ENCODE assay signal across 8 cellular contexts in the genomic region with DNA sequence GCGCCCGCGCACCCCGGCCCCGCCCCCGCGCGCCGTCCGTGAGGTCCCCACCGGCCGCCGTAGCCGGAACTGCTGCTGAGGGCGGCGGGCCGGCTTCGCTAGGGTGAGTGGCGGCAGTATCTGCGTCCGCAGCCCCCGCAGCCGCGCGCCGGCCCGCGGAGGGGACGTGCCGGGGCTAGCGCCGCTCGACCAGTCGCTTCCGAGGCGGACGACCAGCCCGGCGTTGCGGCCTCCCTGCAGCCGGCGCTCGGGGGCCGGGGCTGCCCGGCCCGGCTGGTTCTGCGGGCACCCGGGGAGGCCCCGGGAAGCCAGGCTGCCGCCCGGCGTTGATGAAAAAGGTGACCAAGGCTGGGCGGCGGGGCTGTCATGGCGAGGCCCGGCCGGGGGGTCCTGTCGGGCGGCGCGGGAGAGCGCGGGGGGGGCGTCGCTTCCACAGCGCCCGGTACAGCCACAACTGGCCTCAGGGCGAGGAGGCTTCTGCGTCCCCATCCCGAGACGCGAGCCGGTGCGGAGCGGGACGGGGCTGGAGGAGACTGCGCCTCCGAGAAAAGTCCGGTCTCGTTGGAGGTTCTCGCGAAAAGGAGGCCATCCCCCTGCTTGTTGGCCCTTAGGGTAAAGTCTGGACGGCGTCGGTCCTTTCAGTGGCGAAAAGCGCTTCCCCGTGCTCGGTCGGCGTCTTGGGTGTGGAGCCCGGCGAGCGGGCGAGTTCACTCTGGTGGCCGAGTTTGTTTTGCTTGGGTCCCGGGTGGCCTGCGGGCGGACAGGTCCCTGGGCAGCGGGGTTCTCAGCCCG. TPM values are rescaled to one million over a fixed set of nuclear protein-coding genes. Genes with fewer than 3 reads are reported as not detected.
DNase-seq lines count a peak whose midpoint lies in the region; ATAC-seq and TF ChIP-seq lines count a peak whose summit lies in the region.

A gene with protein sequence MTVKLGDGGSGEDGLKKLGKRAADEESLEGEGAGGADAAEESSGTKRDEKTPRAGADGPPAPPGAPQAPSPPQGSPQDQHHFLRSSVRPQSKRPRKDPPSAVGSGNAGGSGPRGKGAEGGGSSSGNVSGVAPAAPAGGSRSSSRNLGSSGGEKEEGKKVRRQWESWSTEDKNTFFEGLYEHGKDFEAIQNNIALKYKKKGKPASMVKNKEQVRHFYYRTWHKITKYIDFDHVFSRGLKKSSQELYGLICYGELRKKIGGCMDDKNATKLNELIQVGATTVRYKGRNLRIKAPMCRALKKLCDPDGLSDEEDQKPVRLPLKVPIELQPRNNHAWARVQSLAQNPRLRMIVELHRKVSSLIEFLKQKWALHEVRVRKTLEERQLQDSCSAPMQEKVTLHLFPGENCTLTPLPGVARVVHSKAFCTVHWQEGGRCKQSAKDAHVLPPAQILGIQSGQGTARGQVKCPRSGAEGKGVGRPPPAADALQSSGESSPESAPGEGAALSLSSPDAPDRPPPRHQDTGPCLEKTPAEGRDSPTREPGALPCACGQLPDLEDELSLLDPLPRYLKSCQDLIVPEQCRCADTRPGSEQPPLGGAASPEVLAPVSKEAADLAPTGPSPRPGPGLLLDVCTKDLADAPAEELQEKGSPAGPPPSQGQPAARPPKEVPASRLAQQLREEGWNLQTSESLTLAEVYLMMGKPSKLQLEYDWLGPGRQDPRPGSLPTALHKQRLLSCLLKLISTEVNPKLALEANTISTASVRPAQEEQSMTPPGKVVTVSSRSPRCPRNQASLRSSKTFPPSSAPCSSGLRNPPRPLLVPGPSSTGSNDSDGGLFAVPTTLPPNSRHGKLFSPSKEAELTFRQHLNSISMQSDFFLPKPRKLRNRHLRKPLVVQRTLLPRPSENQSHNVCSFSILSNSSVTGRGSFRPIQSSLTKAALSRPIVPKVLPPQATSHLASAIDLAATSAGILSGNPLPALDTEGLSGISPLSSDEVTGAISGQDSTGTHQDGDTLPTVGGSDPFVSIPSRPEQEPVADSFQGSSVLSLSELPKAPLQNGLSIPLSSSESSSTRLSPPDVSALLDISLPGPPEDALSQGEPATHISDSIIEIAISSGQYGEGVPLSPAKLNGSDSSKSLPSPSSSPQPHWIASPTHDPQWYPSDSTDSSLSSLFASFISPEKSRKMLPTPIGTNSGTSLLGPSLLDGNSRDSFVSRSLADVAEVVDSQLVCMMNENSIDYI (N-terminal part only) (plus strand): TSS at position 41 of the 792 bp plus-strand sequence. CDS start 2,280 bp downstream, outside the sequence.

- peaks cover 12% of the 10 kb centered on the region for H3K36me3 Mint-ChIP-seq in WTC11

- H3K27me3 Mint-ChIP-seq in WTC11 (ENCODE audit: low read depth), result peaks cover 23% of the 10 kb centered on the region

- H3K36me3 ChIP-seq in fibroblast of lung (ENCODE audit: control insufficient read depth, insufficient read depth, low read length), result no peaks in the 10 kb centered on the region
- peaks cover 15% of the 10 kb centered on the region for H3K36me3 ChIP-seq in neuron (ENCODE audit: insufficient read depth, low read length)

- peak within 1 kb of the TSS; percentile 87 for H3K27ac ChIP-seq in fibroblast of lung (ENCODE audit: insufficient read depth, low read length)

- H3K4me3 ChIP-seq in fibroblast of lung (replicated peaks in 1 of 4; ENCODE audit: control extremely low read depth in 1 of 4, insufficient read depth in 1 of 4, low read depth in 3 of 4, low read length in 4 of 4), result peak within 1 kb of the TSS; percentile 80 to 91 (median 84)
- peak within 1 kb of the TSS; percentile 89 for H3K4me3 ChIP-seq in neuron (ENCODE audit: low read length)

- H3K4me1 ChIP-seq in fibroblast of lung (ENCODE audit: control insufficient read depth, extremely low read depth, insufficient read depth, low read length) (peaks cover 2% of the 10 kb centered on the region), neuron (ENCODE audit: insufficient read depth, low read length) (peaks cover 29% of the 10 kb centered on the region)

- peak; percentile 8 for ATAC-seq in HG03280 (IDR thresholded peaks at IDR 0.05; ENCODE audit: unreplicated experiment)
- ATAC-seq in WTC11, result no peak
- no peak for ATAC-seq in GM19397 (IDR thresholded peaks at IDR 0.05; ENCODE audit: unreplicated experiment)

- no peaks in the 10 kb centered on the region for H3K27me3 ChIP-seq in fibroblast of lung (ENCODE audit: control insufficient read depth, insufficient read depth, low read length)
- no peaks in the 10 kb centered on the region for H3K27me3 ChIP-seq in neuron (ENCODE audit: insufficient read depth, low read length)

- H2AFZ ChIP-seq in fibroblast of lung (ENCODE audit: low read length) (peak within 1 kb of the TSS; percentile 91), neuron (ENCODE audit: low read depth, low read length) (peak within 1 kb of the TSS; percentile 52)

- H3K9me3 ChIP-seq in fibroblast of lung (ENCODE audit: control insufficient read depth, insufficient read depth, low read depth, low read length) (no peaks in the 10 kb centered on the region), neuron (ENCODE audit: low read length) (no peaks in the 10 kb centered on the region)

- peaks cover 27% of the 10 kb centered on the region for H3K4me1 Mint-ChIP-seq in WTC11

- H3K4me3 Mint-ChIP-seq in WTC11, result peak within 1 kb of the TSS; percentile 91

- TF ChIP-seq CTCF in WTC11 (IDR thresholded peaks at IDR 0.05) (no peak), fibroblast of lung (conservative IDR thresholded peaks at IDR 0.05 in 1 of 2, IDR thresholded peaks at IDR 0.05 in 1 of 2; ENCODE audit: low read depth in 1 of 2, low read length in 2 of 2) (no peak)

- DNase-seq in NCI-H146 (lab: John Stamatoyannopoulos, UW) (peak; percentile 41), NCI-H146 treated with DMSO at 0.1 percent for 48 hours (lab: John Stamatoyannopoulos, UW; ENCODE audit: unreplicated experiment) (no peak), WTC11 (ENCODE audit: low spot score) (peak; percentile 22), fibroblast of lung (ENCODE audit: low read depth in 2 of 2) (peak in 1 of 2 donors; percentile 17), middle frontal gyrus (ENCODE audit: extremely low spot score, low spot score) (no peak)

- peak within 1 kb of the TSS; percentile 100 for H3K4me2 ChIP-seq in fibroblast of lung (ENCODE audit: extremely low read depth, insufficient read depth, low read length)

- peaks cover 3% of the 10 kb centered on the region; the same call in 1 of the 2 replicates for H3K9me3 Mint-ChIP-seq in WTC11

- peaks cover 42% of the 10 kb centered on the region for H3K79me2 ChIP-seq in fibroblast of lung (ENCODE audit: control insufficient read depth, insufficient read depth, low read length)

- H4K20me1 ChIP-seq in fibroblast of lung (ENCODE audit: control insufficient read depth, extremely low read depth, insufficient read depth, low read length), result no peaks in the 10 kb centered on the region

- POLR2A ChIA-PET in WTC11 (lab: Charles Lee), result no interaction called here

- H3K9ac ChIP-seq in fibroblast of lung (ENCODE audit: insufficient read depth, low read length), result peak within 1 kb of the TSS; percentile 89

- CTCF ChIA-PET in WTC11 (lab: Charles Lee), result interaction anchor here (1.0 to 3.7 kb wide), 2 partner anchors 94 to 111 kb away, joined by 3 to 24 read pairs; partner anchors contain the start of gene MAPK8IP3

- peak within 1 kb of the TSS; percentile 100 for H3K27ac Mint-ChIP-seq in WTC11

TF ChIP-seq in WTC11, 78 proteins besides CTCF, POLR2A, EP300 and RAD21:
- TF ChIP-seq TCF7 (CRISPR knock-in tag; IDR thresholded peaks at IDR 0.05; ENCODE audit: low read depth) (no peak), CREM (CRISPR knock-in tag; IDR thresholded peaks at IDR 0.05) (0 out of 2 replicates have a peak, but pooled peaks have one; percentile 0), SP1 (CRISPR knock-in tag; conservative IDR thresholded peaks at IDR 0.05) (peak; percentile 17; the same call in 1 of the 2 replicates), GABPB1 (CRISPR knock-in tag; IDR thresholded peaks at IDR 0.05) (no peak)
- TF ChIP-seq, protein P1, sequence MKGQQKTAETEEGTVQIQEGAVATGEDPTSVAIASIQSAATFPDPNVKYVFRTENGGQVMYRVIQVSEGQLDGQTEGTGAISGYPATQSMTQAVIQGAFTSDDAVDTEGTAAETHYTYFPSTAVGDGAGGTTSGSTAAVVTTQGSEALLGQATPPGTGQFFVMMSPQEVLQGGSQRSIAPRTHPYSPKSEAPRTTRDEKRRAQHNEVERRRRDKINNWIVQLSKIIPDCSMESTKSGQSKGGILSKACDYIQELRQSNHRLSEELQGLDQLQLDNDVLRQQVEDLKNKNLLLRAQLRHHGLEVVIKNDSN (CRISPR knock-in tag; IDR thresholded peaks at IDR 0.05), result no peak

RNA-seq across cellular contexts. Expression of the gene that starts here (rescaled TPM):
- 24.0 to 27.4 TPM (median 25.9 TPM) in 3 replicates for total RNA-seq in WTC11 (2021)
- 4.6 and 7.8 TPM in 2 replicates for total RNA-seq in fibroblast of lung
- 6.2 and 7.4 TPM in 2 replicates for polyA plus RNA-seq in fibroblast of lung
- 5.9 and 6.1 TPM in 2 replicates for polyA plus RNA-seq in fibroblast of lung (2012)
- polyA minus RNA-seq in fibroblast of lung (ENCODE audit: low replicate concordance), result 25.4 and 58.4 TPM in 2 replicates

Comparison
In these comparisons a context has a peak if more than half of its experiments do, and no peak if none do; other contexts are left out.
1. DNase-seq: peak in NCI-H146 (single experiment) and WTC11 (single experiment); none in NCI-H146 treated with DMSO at 0.1 percent for 48 hours (single experiment) and middle frontal gyrus (single experiment).